1 cellular context compared by ENCODE assay signal in genomic region chr16:85584989-85585388, GRCh38.
TF ChIP-seq lines count a peak whose summit lies in the region.

No MANE protein-coding gene starts in this region.

TF ChIP-seq in IMR-90, 13 proteins besides CTCF, POLR2A, EP300 and RAD21 (continued from another document):
- TF ChIP-seq FOS (IDR thresholded peaks at IDR 0.05; ENCODE audit: low read depth, low read length): no peak
- no peak for TF ChIP-seq NFE2L2 (IDR thresholded peaks at IDR 0.05; ENCODE audit: low read depth, low read length)
- TF ChIP-seq, protein P1, sequence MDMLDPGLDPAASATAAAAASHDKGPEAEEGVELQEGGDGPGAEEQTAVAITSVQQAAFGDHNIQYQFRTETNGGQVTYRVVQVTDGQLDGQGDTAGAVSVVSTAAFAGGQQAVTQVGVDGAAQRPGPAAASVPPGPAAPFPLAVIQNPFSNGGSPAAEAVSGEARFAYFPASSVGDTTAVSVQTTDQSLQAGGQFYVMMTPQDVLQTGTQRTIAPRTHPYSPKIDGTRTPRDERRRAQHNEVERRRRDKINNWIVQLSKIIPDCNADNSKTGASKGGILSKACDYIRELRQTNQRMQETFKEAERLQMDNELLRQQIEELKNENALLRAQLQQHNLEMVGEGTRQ (IDR thresholded peaks at IDR 0.05; ENCODE audit: low read depth, low read length): no peak
- no peak for TF ChIP-seq MAFK (IDR thresholded peaks at IDR 0.05; ENCODE audit: low read depth, low read length)
- no peak for TF ChIP-seq SMC3 (IDR thresholded peaks at IDR 0.05; ENCODE audit: low read depth, low read length)
- TF ChIP-seq RFX5 (IDR thresholded peaks at IDR 0.05; ENCODE audit: low read depth, low read length): no peak
